ENCODE assay signal across 1 cellular context in genomic region chr5:83148370-83148769, GRCh38.
A peak's percentile ranks its signal among the peaks of the same experiment; 100 is the strongest.
TF ChIP-seq lines count a peak whose summit lies in the region.

No MANE protein-coding gene starts in this region.

TF ChIP-seq in H1, 55 proteins besides CTCF, POLR2A, EP300 and RAD21 (continued from another document):
- TF ChIP-seq KDM4A (IDR thresholded peaks at IDR 0.05; ENCODE audit: low read depth, low read length, severe bottlenecking) (peak; percentile 13), ATF3 (IDR thresholded peaks at IDR 0.05; ENCODE audit: insufficient read depth, low read depth, low read length) (no peak), POU5F1 (IDR thresholded peaks at IDR 0.05; ENCODE audit: low read depth, low read length) (no peak)
